In the genomic region with DNA sequence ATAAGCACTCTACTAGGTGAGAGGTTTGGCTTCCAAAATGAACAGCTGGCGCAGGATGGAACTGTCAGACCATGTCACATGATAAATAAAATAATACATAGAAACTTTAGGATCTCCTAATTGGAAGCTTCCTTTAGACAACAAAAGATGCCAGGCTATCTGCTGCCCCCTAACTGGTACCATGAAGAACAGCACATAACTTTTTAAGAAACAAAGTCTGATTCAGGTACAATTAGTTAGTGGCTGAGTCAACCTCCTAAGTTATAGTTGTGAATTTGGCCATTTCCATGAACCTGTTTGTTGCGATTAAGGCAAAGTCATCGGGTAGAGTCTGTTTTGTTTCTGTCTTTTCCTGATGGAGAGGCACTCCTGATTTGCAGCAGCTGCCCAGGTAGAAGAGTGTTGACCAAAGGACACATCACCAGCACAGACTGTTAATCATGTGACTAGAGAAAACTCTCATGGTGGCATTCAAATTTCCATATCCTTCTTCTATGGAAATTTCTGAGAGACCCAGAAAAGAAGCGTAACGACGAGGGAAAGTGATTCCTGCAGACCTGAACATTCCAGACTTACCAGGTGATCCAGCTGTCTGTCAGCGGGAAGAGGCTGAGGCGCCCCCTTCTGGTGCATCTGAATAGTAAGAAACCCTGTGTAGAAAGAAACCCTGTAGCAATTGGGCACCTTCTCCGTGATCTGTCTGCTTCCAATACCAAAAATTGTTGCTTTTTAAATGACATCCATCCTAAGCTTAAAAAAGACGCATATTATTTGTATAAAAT, we compare ENCODE assay signal across 10 cellular contexts. TPM values are rescaled to one million over a fixed set of nuclear protein-coding genes. Genes with fewer than 3 reads are reported as not detected.
DNase-seq lines count a peak whose midpoint lies in the region; ATAC-seq, FAIRE-seq and TF ChIP-seq lines count a peak whose summit lies in the region.
"Had no signal": no experiment of that assay in that cellular context is flagged by ENCODE, and none has a peak within 500 bp of the region (broad histone marks: within the 10 kb centered on the region; RNA-seq: fewer than 3 reads in every experiment).

No MANE protein-coding gene starts in this region.

- no peak overlapping the region for H3K4me3 Mint-ChIP-seq in CD8-positive, alpha-beta memory T cell
- H3K4me3 Mint-ChIP-seq: dendritic cell treated with granulocyte-macrophage colony-stimulating factor and Interleukin-4, amounts not matched to agents 40 ng/mL and 50 ng/mL, for 4 days had no signal

- 3% methylated on average over 10 of the region's 10 CpGs for WGBS in K562 (ENCODE audit: insufficient coverage, low coverage, missing lambda C conversion rate)
- WGBS in HepG2 (ENCODE audit: low lambda C conversion rate), result 19% methylated on average over 10 of the region's 10 CpGs

- H3K4me2 ChIP-seq in K562 (ENCODE audit: insufficient read depth, low read length) (no peak overlapping the region), HepG2 (ENCODE audit: low read depth, low read length) (no peak overlapping the region)

- H3K4me1 ChIP-seq in K562 (replicated peaks in 1 of 2; ENCODE audit: control insufficient read depth in 2 of 2, insufficient read depth in 2 of 2, low read length in 2 of 2) (no peaks in the 10 kb centered on the region), HepG2 (ENCODE audit: insufficient read depth, low read length) (peaks cover under 1% of the 10 kb centered on the region; the same call in 1 of the 2 replicates)
- H3K4me1 ChIP-seq in CD8-positive, alpha-beta memory T cell (ENCODE audit: insufficient read depth, low read length), result no peaks in the 10 kb centered on the region

- in situ Hi-C loops in K562 (cut with MboI), result no loop called here
- in situ Hi-C loops in HepG2 (cut with HindIII; ENCODE audit: extremely low pct_ligation_motif_present, low pct_unique_long_range_greater_than_20kb), result loop anchor here (25.0 kb wide), 1 partner anchor 1474 kb away; no protein-coding TSS in a partner anchor

- TF ChIP-seq EP300 in K562 (IDR thresholded peaks at IDR 0.05; ENCODE audit: low read length) (no peak), HepG2 (IDR thresholded peaks at IDR 0.05; ENCODE audit: low read depth in 2 of 2, low read length in 2 of 2) (no peak), HepG2 (CRISPR knock-in tag; IDR thresholded peaks at IDR 0.05; ENCODE audit: borderline replicate concordance) (no peak)

- H3K79me2 ChIP-seq in K562 (ENCODE audit: control insufficient read depth, insufficient read depth, low read length) (no peaks in the 10 kb centered on the region), HepG2 (ENCODE audit: insufficient read depth, low read length) (no peaks in the 10 kb centered on the region)

- ATAC-seq in K562 (peak; percentile 59; the same call in 2 of the 3 replicates), HepG2 (peak; percentile 55; the same call in 2 of the 3 replicates), GM21390 (IDR thresholded peaks at IDR 0.05; ENCODE audit: unreplicated experiment) (no peak)

- no TSS peak for BruUV-seq in K562 (replicated peaks; lab: Mats Ljungman, UMichigan)
- BruUV-seq in HepG2 (replicated peaks; lab: Mats Ljungman, UMichigan), result no TSS peak

- FAIRE-seq in D721Med (lab: Jason Lieb, UNC), result no peak
- FAIRE-seq in K562 (lab: Jason Lieb, UNC), result no peak
- no peak for FAIRE-seq in HepG2 (lab: Jason Lieb, UNC)

- intact Hi-C loops in K562 (cut with micrococcal nuclease) (loop anchor here (5.0 kb wide), 1 partner anchor 1384 kb away; no protein-coding TSS in a partner anchor), HepG2 (cut with micrococcal nuclease; ENCODE audit: unreplicated experiment) (no loop called here)

- H3K27ac ChIP-seq in K562 (ENCODE audit: extremely low read depth, low read depth, low read length), result no peak overlapping the region
- no peak overlapping the region for H3K27ac ChIP-seq in HepG2 (ENCODE audit: extremely low read length, insufficient read depth, low read length)
- no peak overlapping the region for H3K27ac ChIP-seq in CD8-positive, alpha-beta memory T cell (ENCODE audit: low read depth, low read length)
- H3K27ac ChIP-seq: SJCRH30 had no signal

- H3K36me3 ChIP-seq in K562 (ENCODE audit: control insufficient read depth, insufficient read depth, low read length) (no peaks in the 10 kb centered on the region), HepG2 (replicated peaks in 1 of 2; ENCODE audit: control insufficient read depth in 1 of 2, insufficient read depth in 2 of 2, low read length in 2 of 2) (no peaks in the 10 kb centered on the region)
- H3K36me3 ChIP-seq in CD8-positive, alpha-beta memory T cell (ENCODE audit: insufficient read depth, low read length), result no peaks in the 10 kb centered on the region
- H3K36me3 ChIP-seq: SJCRH30 had no signal

- H3K9ac ChIP-seq in K562 (ENCODE audit: insufficient read depth in 1 of 2, low read depth in 2 of 2, low read length in 2 of 2) (no peak overlapping the region), HepG2 (ENCODE audit: insufficient read depth, low read depth, low read length) (no peak overlapping the region)

- TF ChIP-seq RAD21 in K562 (CRISPR knock-in tag; conservative IDR thresholded peaks at IDR 0.05 in 1 of 2, IDR thresholded peaks at IDR 0.05 in 1 of 2), result 0 out of 4 replicates have a peak, but pooled peaks of 1 of the 2 experiments have one; percentile 10
- no peak for TF ChIP-seq RAD21 in HepG2 (CRISPR knock-in tag; IDR thresholded peaks at IDR 0.05)

- peaks cover 0 to 4% (median 0%) of the 10 kb centered on the region in 5 donors for H3K9me3 Mint-ChIP-seq in CD8-positive, alpha-beta memory T cell
- H3K9me3 Mint-ChIP-seq: dendritic cell treated with granulocyte-macrophage colony-stimulating factor and Interleukin-4, amounts not matched to agents 40 ng/mL and 50 ng/mL, for 4 days had no signal

- H3K27ac Mint-ChIP-seq in CD8-positive, alpha-beta memory T cell, result no peak overlapping the region
- H3K27ac Mint-ChIP-seq: dendritic cell treated with granulocyte-macrophage colony-stimulating factor and Interleukin-4, amounts not matched to agents 40 ng/mL and 50 ng/mL, for 4 days had no signal

- no peaks in the 10 kb centered on the region for H3K36me3 Mint-ChIP-seq in CD8-positive, alpha-beta memory T cell

- no peak for TF ChIP-seq POLR2A in K562 (conservative IDR thresholded peaks at IDR 0.05)
- TF ChIP-seq POLR2A in HepG2 (IDR thresholded peaks at IDR 0.05; ENCODE audit: insufficient read depth in 1 of 2, low read depth in 2 of 2, low read length in 2 of 2), result no peak

- no peaks in the 10 kb centered on the region for H3K9me3 ChIP-seq in K562 (replicated peaks; ENCODE audit: control insufficient read depth, insufficient read depth, low read depth, low read length)
- H3K9me3 ChIP-seq in HepG2 (ENCODE audit: low read length), result no peaks in the 10 kb centered on the region
- no peaks in the 10 kb centered on the region for H3K9me3 ChIP-seq in CD8-positive, alpha-beta memory T cell (ENCODE audit: low read length)
- H3K9me3 ChIP-seq: SJCRH30 had no signal

- no peaks in the 10 kb centered on the region for H3K27me3 ChIP-seq in K562 (ENCODE audit: control insufficient read depth in 2 of 2, insufficient read depth in 2 of 2, low read length in 2 of 2)
- H3K27me3 ChIP-seq in HepG2 (ENCODE audit: control insufficient read depth in 1 of 2, insufficient read depth in 2 of 2, low read length in 2 of 2), result no peaks in the 10 kb centered on the region; a peak in 1 of 5 replicates
- no peaks in the 10 kb centered on the region for H3K27me3 ChIP-seq in CD8-positive, alpha-beta memory T cell (ENCODE audit: insufficient read depth, low read length, poor library complexity, severe bottlenecking)

- no peak for DNase-seq in D721Med (ENCODE audit: insufficient read length, low spot score)
- DNase-seq in HuH-7 (ENCODE audit: low spot score), result peak; percentile 53
- DNase-seq in K562 (ENCODE audit: extremely low read depth in 1 of 4, low spot score in 3 of 4), result peak; percentile 17 to 30 (median 18)
- peak; percentile 4 for DNase-seq in HepG2 (ENCODE audit: low spot score)
- DNase-seq in medulla oblongata (ENCODE audit: extremely low spot score), result no peak
- no peak for DNase-seq in MV-4-11 (lab: John Stamatoyannopoulos, UW)
- DNase-seq in CD8-positive, alpha-beta memory T cell, result no peak

- POLR2A ChIA-PET in K562 (lab: Yijun Ruan, JAX), result no interaction called here
- POLR2A ChIA-PET in HepG2 (lab: Yijun Ruan, JAX), result no interaction called here
- POLR2A ChIA-PET in CD8-positive, alpha-beta memory T cell (lab: Charles Lee), result no interaction called here

- H4K20me1 ChIP-seq in K562 (replicated peaks; ENCODE audit: control insufficient read depth, insufficient read depth, low read length) (no peaks in the 10 kb centered on the region), HepG2 (ENCODE audit: insufficient read depth, low read length) (no peaks in the 10 kb centered on the region)

- H3K9me1 ChIP-seq in K562 (ENCODE audit: control insufficient read depth, insufficient read depth, low read length), result no peaks in the 10 kb centered on the region

- CTCF ChIA-PET in K562 (lab: Yijun Ruan, JAX; ENCODE audit: low intra/inter-chr PET ratio), result no interaction called here
- CTCF ChIA-PET in HepG2 (lab: Yijun Ruan, JAX; ENCODE audit: low intra/inter-chr PET ratio, low total read pairs), result no interaction called here
- CTCF ChIA-PET in CD8-positive, alpha-beta memory T cell (lab: Charles Lee), result no interaction called here

- H3K4me3 ChIP-seq in K562 (no peak overlapping the region), HepG2 (replicated peaks in 1 of 3; ENCODE audit: insufficient read depth in 1 of 3, low read depth in 2 of 3, low read length in 3 of 3) (no peak overlapping the region)
- no peak overlapping the region for H3K4me3 ChIP-seq in CD8-positive, alpha-beta memory T cell (ENCODE audit: low read length)
- H3K4me3 ChIP-seq: SJCRH30 had no signal

- H3K4me1 Mint-ChIP-seq in CD8-positive, alpha-beta memory T cell, result no peaks in the 10 kb centered on the region

- TF ChIP-seq CTCF in D721Med (IDR thresholded peaks at IDR 0.05; ENCODE audit: insufficient read depth, missing control alignments) (peak; percentile 45), K562 (IDR thresholded peaks at IDR 0.05 in 2 of 3, conservative IDR thresholded peaks at IDR 0.05 in 1 of 3; ENCODE audit: insufficient read depth in 2 of 3, low read depth in 1 of 3, low read length in 3 of 3) (peak; percentile 31 to 49 (median 34); a peak in 5 of 6 replicates), HepG2 (CRISPR knock-in tag; IDR thresholded peaks at IDR 0.05) (peak; percentile 49)

- H2AFZ ChIP-seq in K562 (ENCODE audit: low read depth, low read length), result no peak overlapping the region
- no peak overlapping the region for H2AFZ ChIP-seq in HepG2 (ENCODE audit: low read length)

- H3K27me3 Mint-ChIP-seq in CD8-positive, alpha-beta memory T cell, result peaks cover 3 to 13% of the 10 kb centered on the region in 2 donors
- H3K27me3 Mint-ChIP-seq: dendritic cell treated with granulocyte-macrophage colony-stimulating factor and Interleukin-4, amounts not matched to agents 40 ng/mL and 50 ng/mL, for 4 days had no signal

RNA-seq across cellular contexts. Expression of a gene that starts 8.6 kb away (rescaled TPM):
- total RNA-seq in K562 (2011; cell fraction: chromatin; rRNA removed; ENCODE audit: low replicate concordance), result not detected in 2 replicates
- total RNA-seq in K562 (2011; cell fraction: nucleolus; rRNA removed), result not detected in 2 replicates
- total RNA-seq in K562 (2011; cell fraction: nucleoplasm; rRNA removed), result not detected in 2 replicates
- total RNA-seq in K562 (2014; rRNA removed) (not detected in 2 replicates), K562 (2014; rRNA removed; fragmentation: Illumina TruSeq; extraction: Trizol) (not detected in 2 replicates), K562 (2015; rRNA removed; fragmentation: Illumina TruSeq; extraction: Trizol) (0.04 TPM in 1 of 2 replicates, not detected in the other), K562 (2021) (0.02 TPM in 2 replicates), HepG2 (2016; rRNA removed; fragmentation: Illumina TruSeq; extraction: Trizol) (not detected in 2 replicates)
- polyA plus RNA-seq in K562 (2011; rRNA removed) (not detected in 2 replicates), K562 (2014; fragmentation: Illumina TruSeq; extraction: Trizol) (not detected in 2 replicates), K562 (2014; fragmentation: Nextera tagmentation; extraction: Ambion mirVana) (not detected), K562 (2014; rRNA removed) (not detected in 2 replicates), HepG2 (2011; rRNA removed) (not detected in 2 replicates)
- 0.03 TPM in 1 of 2 replicates, not detected in the other for polyA plus RNA-seq in K562 (2011; cell fraction: cytosol; rRNA removed)
- not detected in 2 replicates for polyA plus RNA-seq in K562 (2011; cell fraction: nucleus; rRNA removed)
- polyA plus RNA-seq in K562 (2012), result 0.01 and 0.04 TPM in 2 replicates
- polyA minus RNA-seq in K562 (2011; rRNA and poly(A)+ RNA removed), result 0.07 TPM in 1 of 2 replicates, not detected in the other
- polyA minus RNA-seq in K562 (2011; cell fraction: cytosol; rRNA and poly(A)+ RNA removed), result not detected in 2 replicates
- not detected in 2 replicates for polyA minus RNA-seq in K562 (2011; cell fraction: nucleus; rRNA and poly(A)+ RNA removed)
- not detected in 2 replicates for total RNA-seq in HepG2 (2016; cell fraction: cytosol; rRNA removed; fragmentation: Illumina TruSeq; extraction: Trizol; ENCODE audit: low read depth)
- total RNA-seq in HepG2 (2016; cell fraction: insoluble cytoplasmic fraction; rRNA removed; fragmentation: Illumina TruSeq; extraction: Trizol), result not detected in 2 replicates
- total RNA-seq in HepG2 (2016; cell fraction: membrane; rRNA removed; fragmentation: Illumina TruSeq; extraction: Trizol), result not detected in 2 replicates
- total RNA-seq in HepG2 (2016; cell fraction: nucleus; rRNA removed; fragmentation: Illumina TruSeq; extraction: Trizol), result not detected in 2 replicates
- not detected in 2 replicates for polyA plus RNA-seq in HepG2 (2011; cell fraction: cytosol; rRNA removed)
- polyA plus RNA-seq in HepG2 (2011; cell fraction: nucleus; rRNA removed), result not detected in 2 replicates
- polyA plus RNA-seq in HepG2 (2012), result not detected in 2 replicates
- polyA plus RNA-seq in HepG2 (2016; cell fraction: cytosol; fragmentation: Illumina TruSeq; extraction: Trizol; ENCODE audit: low read depth), result not detected in 2 replicates
- polyA plus RNA-seq in HepG2 (2016; cell fraction: insoluble cytoplasmic fraction; fragmentation: Illumina TruSeq; extraction: Trizol; ENCODE audit: low read depth), result not detected in 2 replicates
- not detected in 2 replicates for polyA plus RNA-seq in HepG2 (2016; cell fraction: membrane; fragmentation: Illumina TruSeq; extraction: Trizol; ENCODE audit: low read depth)
- not detected in 2 replicates for polyA plus RNA-seq in HepG2 (2016; cell fraction: nucleus; fragmentation: Illumina TruSeq; extraction: Trizol; ENCODE audit: insufficient read depth, low read depth)
- 0.30 TPM in 1 of 2 replicates, not detected in the other for polyA minus RNA-seq in HepG2 (2011; rRNA and poly(A)+ RNA removed; ENCODE audit: low replicate concordance)
- not detected in 2 replicates for polyA minus RNA-seq in HepG2 (2011; cell fraction: cytosol; rRNA and poly(A)+ RNA removed)
- not detected in 2 replicates for polyA minus RNA-seq in HepG2 (2011; cell fraction: nucleus; rRNA and poly(A)+ RNA removed)
- total RNA-seq in CD8-positive, alpha-beta memory T cell, result not detected
- not detected for polyA plus RNA-seq in CD8-positive, alpha-beta memory T cell

Comparison
In these comparisons a context has a peak if more than half of its experiments do, and no peak if none do; other contexts are left out.
1. DNase-seq: peak in HuH-7 (single experiment), K562 (4 of 4) and HepG2 (single experiment); none in D721Med (single experiment), medulla oblongata (single experiment), MV-4-11 (single experiment) and CD8-positive, alpha-beta memory T cell (0 of 5).
2. Peak in every context shown above with its lines, with median percentiles within 50 percentile points of each other: CTCF ChIP-seq.